ENCODE assay signal across 30 cellular contexts in genomic region chr15:78224024-78224413, GRCh38. TPM values are rescaled to one million over a fixed set of nuclear protein-coding genes. Genes with fewer than 3 reads are reported as not detected.
DNase-seq lines count a peak whose midpoint lies in the region; ATAC-seq and TF ChIP-seq lines count a peak whose summit lies in the region.
"Had no signal": no experiment of that assay in that cellular context is flagged by ENCODE, and none has a peak within 500 bp of the region (broad histone marks: within the 10 kb centered on the region; RNA-seq: fewer than 3 reads in every experiment).

No MANE protein-coding gene starts in this region.

- H4K20me1 ChIP-seq in GM23248 (ENCODE audit: insufficient read depth): no peaks in the 10 kb centered on the region
- no peaks in the 10 kb centered on the region for H4K20me1 ChIP-seq in smooth muscle cell (ENCODE audit: low read depth)

- no peaks in the 10 kb centered on the region for H3K27me3 ChIP-seq in GM23248 (replicated peaks; ENCODE audit: insufficient read depth)
- H3K27me3 ChIP-seq in RWPE2 (ENCODE audit: insufficient read depth, poor library complexity, severe bottlenecking): no peaks in the 10 kb centered on the region
- no peaks in the 10 kb centered on the region for H3K27me3 ChIP-seq in smooth muscle cell (ENCODE audit: low read depth)
- H3K27me3 ChIP-seq: breast epithelium, SJSA1 had no signal

- H3K9me3 ChIP-seq in GM23248 (ENCODE audit: low read depth) (no peaks in the 10 kb centered on the region), RWPE2 (ENCODE audit: severe bottlenecking) (no peaks in the 10 kb centered on the region), smooth muscle cell (replicated peaks; ENCODE audit: low read depth) (no peaks in the 10 kb centered on the region)
- H3K9me3 ChIP-seq: breast epithelium, thoracic aorta had no signal

- peak; percentile 33 for DNase-seq in GM23248
- peak; percentile 11 for DNase-seq in RWPE2 (ENCODE audit: low spot score)
- DNase-seq in fibroblast of villous mesenchyme (ENCODE audit: low read depth): peak; percentile 30
- no peak for DNase-seq in smooth muscle cell (lab: John Stamatoyannopoulos, UW; ENCODE audit: unreplicated experiment)
- DNase-seq in NCI-H1436 treated with DMSO at 0.1 percent for 48 hours (lab: John Stamatoyannopoulos, UW): no peak
- DNase-seq in left lobe of liver (ENCODE audit: low spot score): no peak
- DNase-seq: activated CD4-positive, alpha-beta T cell treated with anti-CD3 and anti-CD28 coated beads for 1 hour; activated naive CD4-positive, alpha-beta T cell treated with anti-CD3 and anti-CD28 coated beads, Interleukin-2, amount 10 ng/mL, durations not matched to agents 7 days and 5 days; activated T-cell treated with anti-CD3 and anti-CD28 coated beads, Interleukin-2, amount 50 U/mL, for 48 hours; amygdala; CD4-positive, alpha-beta T cell; dermis blood vessel endothelial cell; GF-D8; HFFc6; NCI-H1105 treated with DMSO at 0.1 percent for 48 hours; NCI-H2081; NCI-H345; NK-92 treated with Interleukin-12 subunit alpha and Interleukin-12 subunit beta, amount 100 ng/mL, for 24 hours; stimulated activated CD4-positive, alpha-beta T cell treated with anti-CD3 and anti-CD28 coated beads, Interleukin-4, amount 100 ng/mL, for 24 hours; stimulated activated naive CD4-positive, alpha-beta T cell treated with Interleukin-2 at 50 U/mL for 16 hours; T-cell had no signal

- WGBS in GM23248 (ENCODE audit: low coverage in 1 of 2, low lambda C conversion rate in 2 of 2, missing lambda C conversion rate in 2 of 2), 2 experiments: 11 to 23% methylated on average over 2 of the region's 2 CpGs
- 83% methylated on average over 2 of the region's 2 CpGs for WGBS in smooth muscle cell (ENCODE audit: low lambda C conversion rate)

- H3F3A ChIP-seq in GM23248 (ENCODE audit: insufficient read depth): no peaks in the 10 kb centered on the region
- no peaks in the 10 kb centered on the region for H3F3A ChIP-seq in smooth muscle cell (ENCODE audit: low read depth)

- H3K36me3 ChIP-seq in GM23248 (ENCODE audit: low read depth) (no peaks in the 10 kb centered on the region), RWPE2 (ENCODE audit: low read depth) (no peaks in the 10 kb centered on the region), smooth muscle cell (ENCODE audit: low read depth) (no peaks in the 10 kb centered on the region)
- H3K36me3 ChIP-seq: breast epithelium, SJSA1, thoracic aorta had no signal

- ATAC-seq in RWPE2 (ENCODE audit: low read depth) (no peak), left lobe of liver (no peak), GM18909 (IDR thresholded peaks at IDR 0.05; ENCODE audit: poor library complexity, unreplicated experiment) (no peak)
- ATAC-seq: GM23338; natural killer cell treated with Interleukin-12 subunit alpha and Interleukin-12 subunit beta and Interleukin-15 and Interleukin-18, amount 100 ng/mL, for 72 hours; T-cell had no signal

- H2AFZ ChIP-seq in GM23248: peak overlapping the region; percentile 25; the same call in 1 of the 2 replicates
- peak overlapping the region; percentile 20 for H2AFZ ChIP-seq in smooth muscle cell (ENCODE audit: low read depth)
- H2AFZ ChIP-seq: GM23338 had no signal

- H3K9ac ChIP-seq in GM23248 (no peak overlapping the region), smooth muscle cell (ENCODE audit: low read depth) (no peak overlapping the region)

- H3K4me2 ChIP-seq in GM23248 (ENCODE audit: unreplicated experiment): no peak overlapping the region
- H3K4me2 ChIP-seq in smooth muscle cell: peak overlapping the region; percentile 34
- H3K4me2 ChIP-seq: GM23338 had no signal

- H3K4me3 ChIP-seq in GM23248 (no peak overlapping the region), RWPE2 (ENCODE audit: severe bottlenecking) (no peak overlapping the region), fibroblast of villous mesenchyme (ENCODE audit: low read depth, low read length) (no peak overlapping the region), smooth muscle cell (no peak overlapping the region)
- H3K4me3 ChIP-seq: breast epithelium, GM23338, SJSA1, thoracic aorta had no signal

- in situ Hi-C loops in GM23248 (cut with MboI): no loop called here

- H3K79me2 ChIP-seq in GM23248 (ENCODE audit: insufficient read depth) (no peaks in the 10 kb centered on the region), smooth muscle cell (ENCODE audit: low read depth) (no peaks in the 10 kb centered on the region)

- no peak overlapping the region for H3K27ac ChIP-seq in GM23248
- no peak overlapping the region for H3K27ac ChIP-seq in RWPE2 (ENCODE audit: poor library complexity, severe bottlenecking)
- peak overlapping the region; percentile 58 for H3K27ac ChIP-seq in smooth muscle cell (ENCODE audit: low read depth)
- H3K27ac ChIP-seq: SJSA1, thoracic aorta had no signal

- TF ChIP-seq CTCF in RWPE2 (IDR thresholded peaks at IDR 0.05; ENCODE audit: poor library complexity, severe bottlenecking) (no peak), fibroblast of villous mesenchyme (IDR thresholded peaks at IDR 0.05; ENCODE audit: insufficient read depth, low read depth, low read length) (no peak), smooth muscle cell (IDR thresholded peaks at IDR 0.05; ENCODE audit: borderline replicate concordance, insufficient read depth, poor library complexity, severe bottlenecking) (no peak)

- no peaks in the 10 kb centered on the region for H3K9me2 ChIP-seq in GM23248 (ENCODE audit: insufficient read depth)

- H3K4me1 ChIP-seq in GM23248 (ENCODE audit: insufficient read depth): 0 out of 2 replicates have a peak, but pooled peaks cover 4% of the 10 kb centered on the region
- peaks cover 6% of the 10 kb centered on the region for H3K4me1 ChIP-seq in RWPE2 (ENCODE audit: insufficient read depth, poor library complexity, severe bottlenecking)
- H3K4me1 ChIP-seq in smooth muscle cell (ENCODE audit: low read depth): no peaks in the 10 kb centered on the region
- H3K4me1 ChIP-seq: breast epithelium, SJSA1 had no signal

RNA-seq across cellular contexts. Expression of gene ACSBG1, which starts 10.3 kb away (rescaled TPM):
- total RNA-seq in GM23248 (2014; rRNA removed; shearing (Covaris generic)): not detected in 2 replicates
- polyA plus RNA-seq in GM23248 (2016; fragmentation: Nextera tagmentation; extraction: Ambion mirVana) (0.03 and 0.04 TPM in 2 replicates), smooth muscle cell (0.22 TPM in 1 of 2 replicates, not detected in the other)
- total RNA-seq in fibroblast of villous mesenchyme (under 0.01 TPM in 1 of 2 replicates, not detected in the other), smooth muscle cell (under 0.01 TPM in 1 of 2 replicates, not detected in the other), left lobe of liver (not detected)
- total RNA-seq: activated CD8-positive, alpha-beta memory T cell treated with anti-CD3 and anti-CD28 coated beads for 36 hours; dermis blood vessel endothelial cell; HFFc6; M059J; osteocyte; SJSA1; T-cell; thoracic aorta had no signal

RNA-seq across cellular contexts. Expression of gene DNAJA4, which starts 40.3 kb away (rescaled TPM):
- 0.43 and 2.7 TPM in 2 replicates for total RNA-seq in GM23248 (2014; rRNA removed; shearing (Covaris generic))
- polyA plus RNA-seq in GM23248 (2016; fragmentation: Nextera tagmentation; extraction: Ambion mirVana) (1.3 and 1.4 TPM in 2 replicates), smooth muscle cell (4.0 and 5.8 TPM in 2 replicates)
- total RNA-seq in fibroblast of villous mesenchyme (2.6 and 4.3 TPM in 2 replicates), smooth muscle cell (2.7 and 3.2 TPM in 2 replicates), left lobe of liver (0.86 TPM)
- total RNA-seq: osteocyte had no signal

Comparison
In these comparisons a context has a peak if more than half of its experiments do, and no peak if none do; other contexts are left out.
1. DNase-seq: peak in GM23248 (single experiment), RWPE2 (single experiment) and fibroblast of villous mesenchyme (single experiment); none in smooth muscle cell (single experiment), NCI-H1436 treated with DMSO at 0.1 percent for 48 hours (single experiment) and left lobe of liver (single experiment).